2 cellular contexts compared by ENCODE assay signal in genomic region chr13:61670384-61671161, GRCh38.
TF ChIP-seq lines count a peak whose summit lies in the region.

No MANE protein-coding gene starts in this region.

TF ChIP-seq in GM23338, 12 proteins besides CTCF, POLR2A, EP300 and RAD21 (continued from another document):
- TF ChIP-seq, protein P1, sequence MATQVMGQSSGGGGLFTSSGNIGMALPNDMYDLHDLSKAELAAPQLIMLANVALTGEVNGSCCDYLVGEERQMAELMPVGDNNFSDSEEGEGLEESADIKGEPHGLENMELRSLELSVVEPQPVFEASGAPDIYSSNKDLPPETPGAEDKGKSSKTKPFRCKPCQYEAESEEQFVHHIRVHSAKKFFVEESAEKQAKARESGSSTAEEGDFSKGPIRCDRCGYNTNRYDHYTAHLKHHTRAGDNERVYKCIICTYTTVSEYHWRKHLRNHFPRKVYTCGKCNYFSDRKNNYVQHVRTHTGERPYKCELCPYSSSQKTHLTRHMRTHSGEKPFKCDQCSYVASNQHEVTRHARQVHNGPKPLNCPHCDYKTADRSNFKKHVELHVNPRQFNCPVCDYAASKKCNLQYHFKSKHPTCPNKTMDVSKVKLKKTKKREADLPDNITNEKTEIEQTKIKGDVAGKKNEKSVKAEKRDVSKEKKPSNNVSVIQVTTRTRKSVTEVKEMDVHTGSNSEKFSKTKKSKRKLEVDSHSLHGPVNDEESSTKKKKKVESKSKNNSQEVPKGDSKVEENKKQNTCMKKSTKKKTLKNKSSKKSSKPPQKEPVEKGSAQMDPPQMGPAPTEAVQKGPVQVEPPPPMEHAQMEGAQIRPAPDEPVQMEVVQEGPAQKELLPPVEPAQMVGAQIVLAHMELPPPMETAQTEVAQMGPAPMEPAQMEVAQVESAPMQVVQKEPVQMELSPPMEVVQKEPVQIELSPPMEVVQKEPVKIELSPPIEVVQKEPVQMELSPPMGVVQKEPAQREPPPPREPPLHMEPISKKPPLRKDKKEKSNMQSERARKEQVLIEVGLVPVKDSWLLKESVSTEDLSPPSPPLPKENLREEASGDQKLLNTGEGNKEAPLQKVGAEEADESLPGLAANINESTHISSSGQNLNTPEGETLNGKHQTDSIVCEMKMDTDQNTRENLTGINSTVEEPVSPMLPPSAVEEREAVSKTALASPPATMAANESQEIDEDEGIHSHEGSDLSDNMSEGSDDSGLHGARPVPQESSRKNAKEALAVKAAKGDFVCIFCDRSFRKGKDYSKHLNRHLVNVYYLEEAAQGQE (IDR thresholded peaks at IDR 0.05; ENCODE audit: unreplicated experiment), result no peak
- TF ChIP-seq STAT1 (IDR thresholded peaks at IDR 0.05; ENCODE audit: unreplicated experiment), result no peak
- TF ChIP-seq JUNB (IDR thresholded peaks at IDR 0.05; ENCODE audit: unreplicated experiment), result no peak
- no peak for TF ChIP-seq NANOG (IDR thresholded peaks at IDR 0.05; ENCODE audit: borderline replicate concordance)
- TF ChIP-seq ZNF462 (CRISPR knock-in tag; IDR thresholded peaks at IDR 0.05), result no peak
- no peak for TF ChIP-seq POLR2AphosphoS5 (IDR thresholded peaks at IDR 0.05; ENCODE audit: low read depth)
- TF ChIP-seq EZH2phosphoT487 (IDR thresholded peaks at IDR 0.05; ENCODE audit: unreplicated experiment), result no peak

TF ChIP-seq in K562, 482 proteins besides CTCF, POLR2A, EP300 and RAD21 (continued from another document):
- no peak for TF ChIP-seq MGA (IDR thresholded peaks at IDR 0.05)
- TF ChIP-seq CLOCK (CRISPR knock-in tag; IDR thresholded peaks at IDR 0.05; ENCODE audit: borderline replicate concordance), result no peak
- 0 out of 2 replicates have a peak, but pooled peaks have one; percentile 36 for TF ChIP-seq CHD2 (IDR thresholded peaks at IDR 0.05; ENCODE audit: low read depth, low read length)
- no peak for TF ChIP-seq CEBPG (CRISPR knock-in tag; IDR thresholded peaks at IDR 0.05)
- TF ChIP-seq CEBPG (tag; conservative IDR thresholded peaks at IDR 0.05 in 1 of 2, IDR thresholded peaks at IDR 0.05 in 1 of 2), result peak; percentile 25 to 53; a peak in 2 of 4 replicates
- TF ChIP-seq ZNF780A (CRISPR knock-in tag; IDR thresholded peaks at IDR 0.05), result no peak
- no peak for TF ChIP-seq SMAD3 (CRISPR knock-in tag; conservative IDR thresholded peaks at IDR 0.05)
- TF ChIP-seq YY1 (IDR thresholded peaks at IDR 0.05; ENCODE audit: borderline replicate concordance in 1 of 3, control insufficient read depth in 1 of 3, extremely low read depth in 1 of 3, insufficient read depth in 3 of 3, insufficient read length in 1 of 3, insufficient replicate concordance in 2 of 3, low read depth in 1 of 3, low read length in 2 of 3), result peak in 1 of 3 experiments; percentile 21
- no peak for TF ChIP-seq CC2D1A (IDR thresholded peaks at IDR 0.05)
- TF ChIP-seq TCF3 (CRISPR knock-in tag; IDR thresholded peaks at IDR 0.05), result no peak
- TF ChIP-seq CREM (IDR thresholded peaks at IDR 0.05; ENCODE audit: low read depth), result no peak
- no peak for TF ChIP-seq RFX5 (IDR thresholded peaks at IDR 0.05; ENCODE audit: low read depth, low read length)
